ENCODE assay signal across 24 cellular contexts in genomic region chr3:99758502-99759177, GRCh38.
"Had no signal": no experiment of that assay in that cellular context is flagged by ENCODE, and none has a peak within 500 bp of the region (broad histone marks: within the 10 kb centered on the region; RNA-seq: fewer than 3 reads in every experiment).

No MANE protein-coding gene starts in this region.

- ATAC-seq: activated CD8-positive, alpha-beta memory T cell treated with anti-CD3 and anti-CD28 coated beads, Interleukin-2, amount 10 ng/mL, durations not matched to agents 7 days and 5 days; PC-3; T-cell had no signal

- H3K27ac ChIP-seq: SK-N-MC had no signal

- FAIRE-seq: TTC549 had no signal

- DNase-seq: activated B cell treated with CpG ODN at 0.5 μM for 24 hours; activated CD4-positive, alpha-beta T cell treated with anti-CD3 and anti-CD28 coated beads for 1 hour; activated CD4-positive, alpha-beta T cell treated with anti-CD3 and anti-CD28 coated beads, Interleukin-2, amount 10 ng/mL, durations not matched to agents 24 days and 14 days; activated CD4-positive, alpha-beta T cell treated with anti-CD3 and anti-CD28 coated beads, Interleukin-2, amount 50 U/mL, for 48 hours; activated CD8-positive, alpha-beta memory T cell treated with anti-CD3 and anti-CD28 coated beads, Interleukin-2, amount 10 ng/mL, durations not matched to agents 7 days and 5 days; activated effector memory CD4-positive, alpha-beta T cell treated with Interleukin-2 at 50 U/mL for 16 hours; activated naive CD4-positive, alpha-beta T cell; activated T-cell treated with anti-CD3 and anti-CD28 coated beads, Interleukin-2, amount 50 U/mL, for 24 hours; amniotic stem cell; caudate nucleus; Kasumi-1; KBM-7; NCI-H1048; NCI-H146; NCI-H187 treated with DMSO at 0.1 percent for 48 hours; NCI-H2081 treated with DMSO at 0.1 percent for 48 hours; NCI-H446; NCI-H524; PC-3; T-cell; T-helper 2 cell; T1000 had no signal

- H3K4me3 ChIP-seq: SK-N-MC had no signal
